Comparison of ENCODE assay signal across 23 cellular contexts in genomic region chr13:32247887-32248286, GRCh38.
DNase-seq lines count a peak whose midpoint lies in the region; ATAC-seq, FAIRE-seq and TF ChIP-seq lines count a peak whose summit lies in the region.
"Had no signal": no experiment of that assay in that cellular context is flagged by ENCODE, and none has a peak within 500 bp of the region (broad histone marks: within the 10 kb centered on the region; RNA-seq: fewer than 3 reads in every experiment).

No MANE protein-coding gene starts in this region.

- H3K79me2 ChIP-seq in endothelial cell of umbilical vein (ENCODE audit: control insufficient read depth, insufficient read depth, low read length) = no peaks in the 10 kb centered on the region

- H3K4me1 Mint-ChIP-seq in CD14-positive monocyte = peaks cover 2% of the 10 kb centered on the region
- H3K4me1 Mint-ChIP-seq in Calu3 (ENCODE audit: low read depth, unreplicated experiment) = peaks cover 8% of the 10 kb centered on the region
- H3K4me1 Mint-ChIP-seq: activated naive CD4-positive, alpha-beta T cell treated with anti-CD3 and anti-CD28 coated beads, Interleukin-2, amount 10 ng/mL, durations not matched to agents 7 days and 5 days had no signal

- no peak overlapping the region for H3K4me3 Mint-ChIP-seq in CD14-positive monocyte
- H3K4me3 Mint-ChIP-seq in Calu3 (ENCODE audit: low read depth, unreplicated experiment) = no peak overlapping the region
- H3K4me3 Mint-ChIP-seq: activated naive CD4-positive, alpha-beta T cell treated with anti-CD3 and anti-CD28 coated beads, Interleukin-2, amount 10 ng/mL, durations not matched to agents 7 days and 5 days; natural killer cell treated with Interleukin-12 subunit alpha and Interleukin-12 subunit beta and Interleukin-15 and Interleukin-18, amount 100 ng/mL, for 72 hours; type B pancreatic cell had no signal

- H3K4me3 ChIP-seq in endothelial cell of umbilical vein (replicated peaks in 1 of 3; ENCODE audit: insufficient read depth in 1 of 3, low read depth in 1 of 3, low read length in 3 of 3) = no peak overlapping the region
- H3K4me3 ChIP-seq: BLaER1, GM23248 had no signal

- no peak overlapping the region for H3K4me2 ChIP-seq in endothelial cell of umbilical vein (ENCODE audit: insufficient read depth, low read length)
- H3K4me2 ChIP-seq: BLaER1 had no signal

- POLR2A ChIA-PET in endothelial cell of umbilical vein (lab: Charles Lee) = no interaction called here

- peak; percentile 33 for FAIRE-seq in endothelial cell of umbilical vein (lab: Jason Lieb, UNC)
- FAIRE-seq: bronchial epithelial cell had no signal

- H3K9me1 ChIP-seq in endothelial cell of umbilical vein (replicated peaks; ENCODE audit: control insufficient read depth, extremely low read depth, insufficient read depth, low read length) = no peaks in the 10 kb centered on the region

- H3K27ac Mint-ChIP-seq in CD14-positive monocyte = peak overlapping the region in 5 of 7 donors; percentile 5 to 79 (median 60)
- H3K27ac Mint-ChIP-seq in Calu3 (ENCODE audit: unreplicated experiment) = no peak overlapping the region
- H3K27ac Mint-ChIP-seq: activated naive CD4-positive, alpha-beta T cell treated with anti-CD3 and anti-CD28 coated beads, Interleukin-2, amount 10 ng/mL, durations not matched to agents 7 days and 5 days; natural killer cell treated with Interleukin-12 subunit alpha and Interleukin-12 subunit beta and Interleukin-15 and Interleukin-18, amount 100 ng/mL, for 72 hours; type B pancreatic cell had no signal

- no peaks in the 10 kb centered on the region for H3K27me3 ChIP-seq in endothelial cell of umbilical vein (ENCODE audit: control insufficient read depth in 2 of 2, insufficient read depth in 2 of 2, low read length in 2 of 2)
- H3K27me3 ChIP-seq: BLaER1 had no signal

- H3K36me3 Mint-ChIP-seq in CD14-positive monocyte (peaks cover 69 to 90% of the 10 kb centered on the region in 2 donors), Calu3 (ENCODE audit: insufficient read depth, unreplicated experiment) (no peaks in the 10 kb centered on the region)
- H3K36me3 Mint-ChIP-seq: activated naive CD4-positive, alpha-beta T cell treated with anti-CD3 and anti-CD28 coated beads, Interleukin-2, amount 10 ng/mL, durations not matched to agents 7 days and 5 days; natural killer cell treated with Interleukin-12 subunit alpha and Interleukin-12 subunit beta and Interleukin-15 and Interleukin-18, amount 100 ng/mL, for 72 hours had no signal

- no peaks in the 10 kb centered on the region for H3K27me3 Mint-ChIP-seq in CD14-positive monocyte (ENCODE audit: low read depth in 3 of 3)
- H3K27me3 Mint-ChIP-seq in Calu3 (ENCODE audit: unreplicated experiment) = no peaks in the 10 kb centered on the region
- H3K27me3 Mint-ChIP-seq: activated naive CD4-positive, alpha-beta T cell treated with anti-CD3 and anti-CD28 coated beads, Interleukin-2, amount 10 ng/mL, durations not matched to agents 7 days and 5 days; natural killer cell treated with Interleukin-12 subunit alpha and Interleukin-12 subunit beta and Interleukin-15 and Interleukin-18, amount 100 ng/mL, for 72 hours; type B pancreatic cell had no signal

- no peak overlapping the region for H3K9ac ChIP-seq in endothelial cell of umbilical vein (replicated peaks; ENCODE audit: extremely low read depth, insufficient read depth, low read length)
- H3K9ac ChIP-seq: BLaER1, GM23248 had no signal

- CTCF ChIA-PET in endothelial cell of umbilical vein (lab: Charles Lee) = interaction anchor here (1.5 to 3.3 kb wide), 7 partner anchors 7 to 83 kb away, joined by 4 to 41 read pairs (median 18); no protein-coding TSS in a partner anchor
- CTCF ChIA-PET in Calu3 (lab: Charles Lee) = no interaction called here

- no peak for TF ChIP-seq POLR2A in endothelial cell of umbilical vein (IDR thresholded peaks at IDR 0.05; ENCODE audit: low read depth, low read length)

- peak overlapping the region; percentile 54 for H2AFZ ChIP-seq in endothelial cell of umbilical vein (ENCODE audit: low read depth, low read length)
- H2AFZ ChIP-seq: GM23248 had no signal

- H3K9me3 ChIP-seq in endothelial cell of umbilical vein (replicated peaks; ENCODE audit: control insufficient read depth, insufficient read depth, low read length) = no peaks in the 10 kb centered on the region
- H3K9me3 ChIP-seq: BLaER1 had no signal

- no TSS peak for BruUV-seq in endothelial cell of umbilical vein (replicated peaks; lab: Mats Ljungman, UMichigan)
- BruUV-seq in Calu3 (replicated peaks; lab: Mats Ljungman, UMichigan) = no TSS peak

- dilution Hi-C loops in endothelial cell of umbilical vein (cut with MboI; ENCODE audit: extremely low pct_ligation_motif_present, low sequenced_read_pairs) = no loop called here

- no peaks in the 10 kb centered on the region for H3K36me3 ChIP-seq in endothelial cell of umbilical vein (ENCODE audit: control insufficient read depth in 2 of 2, extremely low read depth in 1 of 2, insufficient read depth in 2 of 2, low read length in 2 of 2)
- H3K36me3 ChIP-seq: BLaER1 had no signal

- TF ChIP-seq CTCF in CD14-positive monocyte (IDR thresholded peaks at IDR 0.05) = no peak
- TF ChIP-seq CTCF in endothelial cell of umbilical vein (IDR thresholded peaks at IDR 0.05; ENCODE audit: extremely low read depth in 1 of 2, insufficient read depth in 1 of 2, low read depth in 1 of 2, low read length in 2 of 2) = no peak
- no peak for TF ChIP-seq CTCF in Calu3 (IDR thresholded peaks at IDR 0.05; ENCODE audit: unreplicated experiment)

- H3K9me3 Mint-ChIP-seq in CD14-positive monocyte = no peaks in the 10 kb centered on the region
- H3K9me3 Mint-ChIP-seq in Calu3 (ENCODE audit: low read depth, unreplicated experiment) = no peaks in the 10 kb centered on the region
- H3K9me3 Mint-ChIP-seq: activated naive CD4-positive, alpha-beta T cell treated with anti-CD3 and anti-CD28 coated beads, Interleukin-2, amount 10 ng/mL, durations not matched to agents 7 days and 5 days; natural killer cell treated with Interleukin-12 subunit alpha and Interleukin-12 subunit beta and Interleukin-15 and Interleukin-18, amount 100 ng/mL, for 72 hours; type B pancreatic cell had no signal

- no peak overlapping the region for H3K27ac ChIP-seq in endothelial cell of umbilical vein (ENCODE audit: insufficient read depth, low read depth, low read length)
- H3K27ac ChIP-seq: BLaER1, GM23248 had no signal

- no peaks in the 10 kb centered on the region for H4K20me1 ChIP-seq in endothelial cell of umbilical vein (replicated peaks; ENCODE audit: control insufficient read depth, extremely low read depth, insufficient read depth, low read length)
- H4K20me1 ChIP-seq: BLaER1 had no signal

- ATAC-seq in GM18867 (IDR thresholded peaks at IDR 0.05; ENCODE audit: unreplicated experiment) = peak; percentile 40
- ATAC-seq in HG03432 (IDR thresholded peaks at IDR 0.05; ENCODE audit: unreplicated experiment) = peak; percentile 42
- ATAC-seq: natural killer cell treated with Interleukin-12 subunit alpha and Interleukin-12 subunit beta and Interleukin-15 and Interleukin-18, amount 100 ng/mL, for 72 hours had no signal

- no peak for DNase-seq in CD14-positive monocyte (ENCODE audit: low spot score)
- no peak for DNase-seq in endothelial cell of umbilical vein (ENCODE audit: low read depth, low spot score)
- no peak for DNase-seq in Calu3
- no peak for DNase-seq in central memory CD4-positive, alpha-beta T cell
- no peak for DNase-seq in NOMO-1 treated with dmso at 0.1 percent for 144 hours (lab: John Stamatoyannopoulos, UW; ENCODE audit: unreplicated experiment)
- no peak for DNase-seq in HT-29 (ENCODE audit: low spot score)
- DNase-seq: activated CD4-positive, alpha-beta T cell treated with anti-CD3 and anti-CD28 coated beads for 1 hour; activated naive CD4-positive, alpha-beta T cell treated with anti-CD3 and anti-CD28 coated beads, Interleukin-2, amount 10 ng/mL, durations not matched to agents 7 days and 5 days; amygdala; dermis blood vessel endothelial cell; EL; GM23248; KBM-7; NCI-H1930; NCI-H2227 treated with DMSO at 0.1 percent for 48 hours; SHP77; stimulated activated CD8-positive, alpha-beta memory T cell treated with anti-CD3 and anti-CD28 coated beads, Interleukin-4, amount 100 ng/mL, for 48 hours had no signal

- H3K4me1 ChIP-seq in endothelial cell of umbilical vein (ENCODE audit: control insufficient read depth, extremely low read depth, insufficient read depth, low read length) = peaks cover 3% of the 10 kb centered on the region
- H3K4me1 ChIP-seq: BLaER1 had no signal

- intact Hi-C loops in CD14-positive monocyte (cut with micrococcal nuclease) (no loop called here), endothelial cell of umbilical vein (cut with micrococcal nuclease) (loop anchor here (2.0 to 10.0 kb wide), 3 partner anchors 37 to 227 kb away; partner anchors contain the start of gene N4BP2L1), Calu3 (cut with micrococcal nuclease; ENCODE audit: unreplicated experiment) (loop anchor here (2.0 kb wide), 1 partner anchor 63 kb away; no protein-coding TSS in a partner anchor)

TF ChIP-seq in endothelial cell of umbilical vein, 7 proteins besides CTCF, POLR2A, EP300 and RAD21:
- TF ChIP-seq GATA2 (IDR thresholded peaks at IDR 0.05; ENCODE audit: insufficient read depth, insufficient read length, low read depth, low read length) = no peak
- no peak for TF ChIP-seq MAX (IDR thresholded peaks at IDR 0.05; ENCODE audit: insufficient read depth, insufficient read length)
- no peak for TF ChIP-seq EZH2 (IDR thresholded peaks at IDR 0.05; ENCODE audit: borderline replicate concordance, low read depth, low read length, severe bottlenecking)
- no peak for TF ChIP-seq FOS (IDR thresholded peaks at IDR 0.05; ENCODE audit: borderline replicate concordance, insufficient read depth, low read length)
- TF ChIP-seq MYC (IDR thresholded peaks at IDR 0.05; ENCODE audit: low read depth, low read length) = no peak
- TF ChIP-seq POLR2AphosphoS5 (IDR thresholded peaks at IDR 0.05; ENCODE audit: insufficient read depth, low read depth, low read length) = no peak
- no peak for TF ChIP-seq JUN (IDR thresholded peaks at IDR 0.05; ENCODE audit: borderline replicate concordance, insufficient read depth, insufficient read length, low read depth)

Comparison
In these comparisons a context has a peak if more than half of its experiments do, and no peak if none do; other contexts are left out.
1. intact Hi-C loops: an anchor here in endothelial cell of umbilical vein (2.0 to 10.0 kb wide) and Calu3 (2.0 kb wide); none called in CD14-positive monocyte.